Comparison of ENCODE assay signal across 1 cellular context in the genomic region with DNA sequence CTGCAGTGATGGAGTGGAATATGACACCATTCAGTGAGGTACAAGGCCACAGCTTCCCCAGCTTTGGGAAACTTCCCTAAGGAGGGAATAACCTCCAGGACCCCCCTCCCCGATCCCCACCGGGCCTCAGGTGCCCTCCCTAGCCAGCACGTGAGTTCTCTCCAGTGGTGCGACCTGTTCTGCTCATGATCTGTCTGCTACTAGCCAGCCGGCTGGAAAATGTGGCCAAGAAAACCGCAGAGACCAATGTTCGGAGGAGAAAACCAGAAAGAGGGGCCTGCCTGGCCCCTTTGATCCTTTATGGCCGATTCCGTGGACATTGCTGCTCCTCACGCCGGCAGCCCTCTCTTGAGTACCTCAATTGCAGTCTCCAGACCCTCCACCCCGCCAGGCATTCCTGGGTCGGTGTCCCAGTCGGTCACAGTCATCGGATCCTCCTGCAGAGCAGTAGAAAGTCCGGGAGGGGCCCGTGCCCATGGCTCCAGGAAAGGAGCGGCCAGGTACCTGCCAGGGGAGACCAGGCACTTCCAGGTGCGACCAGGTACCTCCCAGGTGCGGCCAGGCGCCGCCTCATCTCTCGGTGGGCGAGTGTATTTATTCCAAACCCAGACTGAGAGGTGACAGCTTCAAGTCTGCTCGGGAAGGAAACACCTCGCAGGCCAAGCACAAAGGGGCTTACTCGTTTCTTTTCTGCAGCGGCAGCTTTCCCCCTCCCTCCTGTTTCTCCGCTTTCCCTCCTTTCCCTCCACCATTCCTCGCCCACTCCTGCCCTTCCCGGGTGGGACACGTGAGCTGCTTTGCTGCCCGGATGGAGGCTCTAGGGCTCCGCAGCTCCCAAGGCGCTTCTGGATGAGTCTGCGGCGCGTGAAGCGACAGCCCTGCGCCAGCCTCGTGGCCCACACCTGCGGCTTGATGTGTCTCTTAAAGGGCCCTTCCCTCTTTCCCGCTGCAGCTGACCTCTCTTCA.
TF ChIP-seq lines count a peak whose summit lies in the region.

No MANE protein-coding gene starts in this region.

TF ChIP-seq in K562, 482 proteins besides CTCF, POLR2A, EP300 and RAD21 (continued from another document):
- TF ChIP-seq, protein P1, sequence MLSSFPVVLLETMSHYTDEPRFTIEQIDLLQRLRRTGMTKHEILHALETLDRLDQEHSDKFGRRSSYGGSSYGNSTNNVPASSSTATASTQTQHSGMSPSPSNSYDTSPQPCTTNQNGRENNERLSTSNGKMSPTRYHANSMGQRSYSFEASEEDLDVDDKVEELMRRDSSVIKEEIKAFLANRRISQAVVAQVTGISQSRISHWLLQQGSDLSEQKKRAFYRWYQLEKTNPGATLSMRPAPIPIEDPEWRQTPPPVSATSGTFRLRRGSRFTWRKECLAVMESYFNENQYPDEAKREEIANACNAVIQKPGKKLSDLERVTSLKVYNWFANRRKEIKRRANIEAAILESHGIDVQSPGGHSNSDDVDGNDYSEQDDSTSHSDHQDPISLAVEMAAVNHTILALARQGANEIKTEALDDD (IDR thresholded peaks at IDR 0.05) = no peak
- TF ChIP-seq CREB1 (IDR thresholded peaks at IDR 0.05) = peak; percentile 26; the same call in 1 of the 2 replicates
- TF ChIP-seq CREB1 (CRISPR knock-in tag; IDR thresholded peaks at IDR 0.05) = no peak
- TF ChIP-seq, protein P2, sequence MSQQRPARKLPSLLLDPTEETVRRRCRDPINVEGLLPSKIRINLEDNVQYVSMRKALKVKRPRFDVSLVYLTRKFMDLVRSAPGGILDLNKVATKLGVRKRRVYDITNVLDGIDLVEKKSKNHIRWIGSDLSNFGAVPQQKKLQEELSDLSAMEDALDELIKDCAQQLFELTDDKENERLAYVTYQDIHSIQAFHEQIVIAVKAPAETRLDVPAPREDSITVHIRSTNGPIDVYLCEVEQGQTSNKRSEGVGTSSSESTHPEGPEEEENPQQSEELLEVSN (IDR thresholded peaks at IDR 0.05; ENCODE audit: borderline replicate concordance in 1 of 2, extremely low read depth in 1 of 2, insufficient read depth in 1 of 2, insufficient read length in 1 of 2, low read depth in 1 of 2, low read length in 1 of 2, poor library complexity in 1 of 2, severe bottlenecking in 1 of 2) = peak in 1 of 2 experiments; percentile 29
- no peak for TF ChIP-seq DACH1 (IDR thresholded peaks at IDR 0.05; ENCODE audit: partially characterized antibody)
